26 cellular contexts compared by ENCODE assay signal in the genomic region with DNA sequence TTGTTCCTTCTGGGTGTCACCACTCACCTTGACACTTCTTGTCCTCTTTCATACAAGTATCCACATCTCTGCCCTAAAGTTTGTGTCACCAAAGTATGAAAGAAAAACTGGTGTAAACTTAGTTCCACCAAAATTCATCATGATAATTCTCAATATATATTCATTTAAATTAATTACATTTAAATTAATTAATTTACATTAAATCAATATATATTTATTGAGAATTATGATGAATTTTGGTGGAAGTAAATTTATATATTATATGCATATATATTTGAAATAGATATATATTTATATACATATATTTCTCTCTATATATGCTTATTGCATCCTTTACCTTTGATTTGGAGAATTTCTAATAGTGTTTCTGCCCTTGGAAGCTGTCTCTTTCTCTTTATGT.
"Had no signal": no experiment of that assay in that cellular context is flagged by ENCODE, and none has a peak within 500 bp of the region (broad histone marks: within the 10 kb centered on the region; RNA-seq: fewer than 3 reads in every experiment).

No MANE protein-coding gene starts in this region.

- H3K27me3 Mint-ChIP-seq: dendritic cell treated with granulocyte-macrophage colony-stimulating factor and Interleukin-4, amounts not matched to agents 40 ng/mL and 50 ng/mL, for 4 days; effector memory CD8-positive, alpha-beta T cell; memory B cell; naive thymus-derived CD4-positive, alpha-beta T cell had no signal

- ATAC-seq: effector memory CD8-positive, alpha-beta T cell; esophagus mucosa; gastroesophageal sphincter; heart left ventricle; left cardiac atrium; left lung; left ventricle myocardium superior; lower lobe of right lung; naive thymus-derived CD4-positive, alpha-beta T cell had no signal

- H3K4me3 Mint-ChIP-seq: dendritic cell treated with granulocyte-macrophage colony-stimulating factor and Interleukin-4, amounts not matched to agents 40 ng/mL and 50 ng/mL, for 4 days; effector memory CD8-positive, alpha-beta T cell; endodermal cell; immature natural killer cell; memory B cell; naive thymus-derived CD4-positive, alpha-beta T cell had no signal

- H3K27me3 ChIP-seq: colonic mucosa, esophagus squamous epithelium, gastroesophageal sphincter, heart left ventricle, hepatocyte, left lung had no signal

- DNase-seq: colonic mucosa; cortex of kidney; effector CD8-positive, alpha-beta T cell; effector memory CD8-positive, alpha-beta T cell; endodermal cell; erythroblast; esophagus squamous epithelium; foreskin fibroblast; foreskin melanocyte; heart left ventricle; hypothalamus; immature natural killer cell; islet precursor cell; left cardiac atrium; left lung; left ventricle myocardium superior; lower lobe of right lung; mesendoderm; midbrain; naive thymus-derived CD4-positive, alpha-beta T cell had no signal

- H3K27ac Mint-ChIP-seq: dendritic cell treated with granulocyte-macrophage colony-stimulating factor and Interleukin-4, amounts not matched to agents 40 ng/mL and 50 ng/mL, for 4 days; effector memory CD8-positive, alpha-beta T cell; endodermal cell; immature natural killer cell; memory B cell; naive thymus-derived CD4-positive, alpha-beta T cell had no signal

- H3K9me3 ChIP-seq: colonic mucosa, esophagus squamous epithelium, lower lobe of right lung had no signal

- H2AFZ ChIP-seq: hepatocyte had no signal

- H3K79me2 ChIP-seq: hepatocyte had no signal

- H3K4me1 Mint-ChIP-seq: immature natural killer cell; memory B cell; naive thymus-derived CD4-positive, alpha-beta T cell had no signal

- H3K4me3 ChIP-seq: colonic mucosa, esophagus squamous epithelium, gastroesophageal sphincter, heart left ventricle, hepatocyte, left lung, lower lobe of right lung had no signal

- H3K4me2 ChIP-seq: hepatocyte had no signal

- H3K36me3 ChIP-seq: colonic mucosa, esophagus squamous epithelium, gastroesophageal sphincter, heart left ventricle, left lung, lower lobe of right lung had no signal

- H3K4me1 ChIP-seq: colonic mucosa, esophagus squamous epithelium, gastroesophageal sphincter, heart left ventricle, left lung, lower lobe of right lung had no signal

- H3K27ac ChIP-seq: colonic mucosa, epithelial cell of prostate, esophagus squamous epithelium, gastroesophageal sphincter, heart left ventricle, hepatocyte, left lung, lower lobe of right lung had no signal

- H3K36me3 Mint-ChIP-seq: immature natural killer cell had no signal
